In genomic region chr14:100582496-100583165, GRCh38 we compare ENCODE assay signal across 17 cellular contexts. TPM values are rescaled to one million over a fixed set of nuclear protein-coding genes. Genes with fewer than 3 reads are reported as not detected.
A peak's percentile ranks its signal among the peaks of the same experiment; 100 is the strongest.
DNase-seq lines count a peak whose midpoint lies in the region; ATAC-seq and TF ChIP-seq lines count a peak whose summit lies in the region.
"Had no signal": no experiment of that assay in that cellular context is flagged by ENCODE, and none has a peak within 500 bp of the region (broad histone marks: within the 10 kb centered on the region; RNA-seq: fewer than 3 reads in every experiment).

No MANE protein-coding gene starts in this region.

- CTCF ChIA-PET in activated CD8-positive, alpha-beta T cell treated with anti-CD3 and anti-CD28 coated beads for 36 hours (lab: Charles Lee): no interaction called here
- CTCF ChIA-PET in activated CD8-positive, alpha-beta T cell treated with anti-CD3 and anti-CD28 coated beads, Interleukin-2, amount 10 ng/mL, durations not matched to agents 7 days and 5 days (lab: Charles Lee): no interaction called here
- CTCF ChIA-PET in RWPE1 (lab: Yijun Ruan, JAX): interaction anchor here (0.7 to 0.9 kb wide), 2 partner anchors 11 to 127 kb away, joined by 3 to 4 read pairs; no protein-coding TSS in a partner anchor

- H3K9me3 Mint-ChIP-seq in activated CD8-positive, alpha-beta T cell treated with anti-CD3 and anti-CD28 coated beads for 36 hours: no peaks in the 10 kb centered on the region
- H3K9me3 Mint-ChIP-seq in activated CD8-positive, alpha-beta T cell treated with anti-CD3 and anti-CD28 coated beads, Interleukin-2, amount 10 ng/mL, durations not matched to agents 7 days and 5 days (ENCODE audit: insufficient read depth): no peaks in the 10 kb centered on the region
- H3K9me3 Mint-ChIP-seq in endothelial cell (ENCODE audit: unreplicated experiment): no peaks in the 10 kb centered on the region

- intact Hi-C loops in activated CD8-positive, alpha-beta T cell treated with anti-CD3 and anti-CD28 coated beads for 36 hours (cut with micrococcal nuclease): no loop called here
- intact Hi-C loops in ovary (cut with DNase I): no loop called here
- intact Hi-C loops in vagina (cut with DNase I): no loop called here

- H3K36me3 ChIP-seq in BE2C (no peaks in the 10 kb centered on the region), ovary (no peaks in the 10 kb centered on the region), vagina (no peaks in the 10 kb centered on the region)
- H3K36me3 ChIP-seq: BLaER1 treated with 17β-estradiol and CSF1 and Interleukin-3, amounts not matched to agents 10 nM and 100 nM had no signal

- TF ChIP-seq POLR2A in ovary (IDR thresholded peaks at IDR 0.05) (no peak), vagina (IDR thresholded peaks at IDR 0.05) (no peak)

- 96 to 98% (median 97%) methylated on average over 16 of the region's 16 CpGs for WGBS in ovary, 3 donors

- no peak for ATAC-seq in activated CD8-positive, alpha-beta T cell treated with anti-CD3 and anti-CD28 coated beads for 36 hours
- no peak for ATAC-seq in activated CD8-positive, alpha-beta T cell treated with anti-CD3 and anti-CD28 coated beads, Interleukin-2, amount 10 ng/mL, durations not matched to agents 7 days and 5 days
- ATAC-seq: Panc1 had no signal

- no peak overlapping the region for H3K27ac ChIP-seq in ovary
- no peak overlapping the region for H3K27ac ChIP-seq in vagina
- H3K27ac ChIP-seq in RWPE1: no peak overlapping the region
- H3K27ac ChIP-seq: BLaER1 treated with 17β-estradiol and CSF1 and Interleukin-3, amounts not matched to agents 10 nM and 100 nM had no signal

- no peak overlapping the region for H3K27ac Mint-ChIP-seq in activated CD8-positive, alpha-beta T cell treated with anti-CD3 and anti-CD28 coated beads for 36 hours
- no peak overlapping the region for H3K27ac Mint-ChIP-seq in activated CD8-positive, alpha-beta T cell treated with anti-CD3 and anti-CD28 coated beads, Interleukin-2, amount 10 ng/mL, durations not matched to agents 7 days and 5 days
- H3K27ac Mint-ChIP-seq in endothelial cell (ENCODE audit: unreplicated experiment): no peak overlapping the region

- H3K9me3 ChIP-seq in BE2C (no peaks in the 10 kb centered on the region), ovary (no peaks in the 10 kb centered on the region), vagina (no peaks in the 10 kb centered on the region)

- H3K36me3 Mint-ChIP-seq in activated CD8-positive, alpha-beta T cell treated with anti-CD3 and anti-CD28 coated beads for 36 hours (ENCODE audit: low read depth): no peaks in the 10 kb centered on the region
- no peaks in the 10 kb centered on the region for H3K36me3 Mint-ChIP-seq in activated CD8-positive, alpha-beta T cell treated with anti-CD3 and anti-CD28 coated beads, Interleukin-2, amount 10 ng/mL, durations not matched to agents 7 days and 5 days (ENCODE audit: low read depth)
- peaks cover 4% of the 10 kb centered on the region for H3K36me3 Mint-ChIP-seq in endothelial cell (ENCODE audit: low read depth, unreplicated experiment)

- DNase-seq in activated CD8-positive, alpha-beta T cell treated with anti-CD3 and anti-CD28 coated beads for 36 hours: peak; percentile 1
- no peak for DNase-seq in activated CD8-positive, alpha-beta T cell treated with anti-CD3 and anti-CD28 coated beads, Interleukin-2, amount 10 ng/mL, durations not matched to agents 7 days and 5 days
- DNase-seq in BE2C (peak; percentile 5), endothelial cell (ENCODE audit: low spot score) (no peak), ovary (peak in 4 of 5 donors; percentile 4 to 20 (median 8)), vagina (ENCODE audit: extremely low spot score in 2 of 2) (no peak), DMS53 (lab: John Stamatoyannopoulos, UW) (no peak), RWPE1 (ENCODE audit: low spot score) (no peak)
- DNase-seq: 8988T, IMR-90, Kasumi-1, NCI-H1417, NCI-H1930, NCI-H510A, NCI-H82 had no signal

- peaks cover under 1% of the 10 kb centered on the region for H3K27me3 Mint-ChIP-seq in activated CD8-positive, alpha-beta T cell treated with anti-CD3 and anti-CD28 coated beads for 36 hours
- H3K27me3 Mint-ChIP-seq in activated CD8-positive, alpha-beta T cell treated with anti-CD3 and anti-CD28 coated beads, Interleukin-2, amount 10 ng/mL, durations not matched to agents 7 days and 5 days (ENCODE audit: low read depth): peaks cover 6% of the 10 kb centered on the region
- H3K27me3 Mint-ChIP-seq in endothelial cell (ENCODE audit: unreplicated experiment): peaks cover 14% of the 10 kb centered on the region

- no peak for TF ChIP-seq CTCF in activated CD8-positive, alpha-beta T cell treated with anti-CD3 and anti-CD28 coated beads for 36 hours (IDR thresholded peaks at IDR 0.05)
- TF ChIP-seq CTCF in BE2C (IDR thresholded peaks at IDR 0.05; ENCODE audit: low read depth, low read length) (no peak), endothelial cell (IDR thresholded peaks at IDR 0.05; ENCODE audit: unreplicated experiment) (no peak), ovary (IDR thresholded peaks at IDR 0.05) (no peak), vagina (IDR thresholded peaks at IDR 0.05) (no peak), RWPE1 (conservative IDR thresholded peaks at IDR 0.05; ENCODE audit: low read depth) (no peak)

- H3K4me1 Mint-ChIP-seq in activated CD8-positive, alpha-beta T cell treated with anti-CD3 and anti-CD28 coated beads for 36 hours (ENCODE audit: low read depth): peaks cover 2% of the 10 kb centered on the region
- peaks cover 3% of the 10 kb centered on the region for H3K4me1 Mint-ChIP-seq in activated CD8-positive, alpha-beta T cell treated with anti-CD3 and anti-CD28 coated beads, Interleukin-2, amount 10 ng/mL, durations not matched to agents 7 days and 5 days (ENCODE audit: low read depth)
- H3K4me1 Mint-ChIP-seq in endothelial cell (ENCODE audit: unreplicated experiment): peaks cover 2% of the 10 kb centered on the region

- POLR2A ChIA-PET in activated CD8-positive, alpha-beta T cell treated with anti-CD3 and anti-CD28 coated beads for 36 hours (lab: Charles Lee): no interaction called here
- POLR2A ChIA-PET in activated CD8-positive, alpha-beta T cell treated with anti-CD3 and anti-CD28 coated beads, Interleukin-2, amount 10 ng/mL, durations not matched to agents 7 days and 5 days (lab: Charles Lee): no interaction called here
- POLR2A ChIA-PET in RWPE1 (lab: Yijun Ruan, JAX; ENCODE audit: low non-redundant PET): no interaction called here

- no peak for TF ChIP-seq EP300 in ovary (IDR thresholded peaks at IDR 0.05)

- H3K4me1 ChIP-seq in BE2C (peaks cover 6% of the 10 kb centered on the region), ovary (ENCODE audit: insufficient read depth) (peaks cover 5% of the 10 kb centered on the region), vagina (peaks cover 10% of the 10 kb centered on the region)

- no peaks in the 10 kb centered on the region; the same call in 1 of the 2 replicates for H3K27me3 ChIP-seq in BE2C
- H3K27me3 ChIP-seq in ovary: no peaks in the 10 kb centered on the region
- H3K27me3 ChIP-seq in vagina: no peaks in the 10 kb centered on the region

- H3K4me3 ChIP-seq in BE2C (ENCODE audit: low read depth, low read length) (no peak overlapping the region), ovary (no peak overlapping the region), vagina (no peak overlapping the region)
- H3K4me3 ChIP-seq: BLaER1 treated with 17β-estradiol and CSF1 and Interleukin-3, amounts not matched to agents 10 nM and 100 nM had no signal

- H3K4me3 Mint-ChIP-seq in activated CD8-positive, alpha-beta T cell treated with anti-CD3 and anti-CD28 coated beads for 36 hours: no peak overlapping the region
- no peak overlapping the region for H3K4me3 Mint-ChIP-seq in activated CD8-positive, alpha-beta T cell treated with anti-CD3 and anti-CD28 coated beads, Interleukin-2, amount 10 ng/mL, durations not matched to agents 7 days and 5 days
- peak overlapping the region; percentile 5 for H3K4me3 Mint-ChIP-seq in endothelial cell (ENCODE audit: unreplicated experiment)

RNA-seq across cellular contexts. Expression of gene BEGAIN, which starts 4.6 kb away (rescaled TPM):
- 1 to 10 TPM; 5.5 to 6.0 TPM for total RNA-seq in activated CD8-positive, alpha-beta T cell treated with anti-CD3 and anti-CD28 coated beads for 36 hours
- total RNA-seq in activated CD8-positive, alpha-beta T cell treated with anti-CD3 and anti-CD28 coated beads, Interleukin-2, amount 10 ng/mL, durations not matched to agents 7 days and 5 days: 1 to 10 TPM in 1 of 2 experiments, under 1 TPM in 1; 0.70 to 1.2 TPM
- polyA plus RNA-seq in BE2C (2012; ENCODE audit: insufficient read depth, insufficient read length, low read depth): 178 TPM
- total RNA-seq in endothelial cell (ENCODE audit: unreplicated experiment) (1.6 TPM), ovary (10 to 100 TPM in 1 of 7 donors, 1 to 10 TPM in 6; 1.8 to 11.0 (median 5.2) TPM), vagina (3.4 TPM)
- 1 to 10 TPM in 1 of 2 donors, under 1 TPM in 1; 0.35 to 1.9 TPM for polyA plus RNA-seq in ovary

Comparison
In these comparisons a context has a peak if more than half of its experiments do, and no peak if none do; other contexts are left out.
1. DNase-seq: peak in activated CD8-positive, alpha-beta T cell treated with anti-CD3 and anti-CD28 coated beads for 36 hours (single experiment), BE2C (single experiment) and ovary (4 of 5); none in activated CD8-positive, alpha-beta T cell treated with anti-CD3 and anti-CD28 coated beads, Interleukin-2, amount 10 ng/mL, durations not matched to agents 7 days and 5 days (single experiment), endothelial cell (single experiment), vagina (0 of 2), DMS53 (single experiment) and RWPE1 (single experiment).